ENCODE assay signal across 26 cellular contexts in the genomic region with DNA sequence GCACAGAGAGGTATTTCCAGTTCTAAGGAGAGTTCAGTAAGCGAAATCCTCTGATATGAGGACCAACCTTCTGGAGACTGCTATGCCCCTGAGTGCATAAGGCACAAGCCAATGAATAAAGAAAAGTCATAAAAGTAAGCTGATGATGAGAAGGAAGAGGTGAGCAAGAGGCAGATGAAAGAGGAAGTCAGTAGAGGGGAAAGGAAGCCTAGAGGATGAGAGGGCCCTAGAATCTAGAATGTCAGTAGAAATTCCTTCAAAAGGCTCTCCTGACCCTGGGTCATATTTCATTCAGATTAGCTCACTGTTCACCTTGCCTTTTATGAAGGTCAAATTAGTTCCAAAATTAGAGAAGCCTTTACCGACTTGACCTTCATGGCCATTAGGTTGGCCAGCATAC.
"Had no signal": no experiment of that assay in that cellular context is flagged by ENCODE, and none has a peak within 500 bp of the region (broad histone marks: within the 10 kb centered on the region; RNA-seq: fewer than 3 reads in every experiment).

No MANE protein-coding gene starts in this region.

- H2AFZ ChIP-seq: hepatocyte had no signal

- H3K4me1 ChIP-seq: foreskin keratinocyte, left ventricle myocardium inferior, lower lobe of right lung, pancreas, tibial artery, upper lobe of left lung, vagina had no signal

- DNase-seq: effector CD4-positive, alpha-beta T cell; endodermal cell; erythroblast; foreskin keratinocyte; head of caudate nucleus; kidney; left cardiac atrium; left ventricle myocardium inferior; lower lobe of right lung; occipital lobe; pancreas; right cardiac atrium; small intestine; stimulated activated CD4-positive, alpha-beta T cell treated with anti-CD3 and anti-CD28 coated beads, Interleukin-12 subunit alpha, Interleukin-12 subunit beta, amount 100 ng/mL, for 4 hours; stimulated activated CD8-positive, alpha-beta memory T cell treated with anti-CD3 and anti-CD28 coated beads, Interleukin-4, amount 100 ng/mL, for 48 hours; tibial artery; upper lobe of left lung had no signal

- H3K27ac Mint-ChIP-seq: endodermal cell; memory B cell; mesothelial cell of epicardium; nephron; progenitor cell of endocrine pancreas; stimulated activated memory B cell treated with anti-CD40 and anti-IgM and Interleukin-4, amounts not matched to agents 10 μg/mL and 1 μg/mL and 100 μg/mL, for 72 hours; stimulated activated naive CD8-positive, alpha-beta T cell treated with anti-CD3 and anti-CD28 coated beads, Interleukin-15, Interleukin-2, amounts not matched to agents 100 ng/mL and 50 ng/mL, for 24 hours had no signal

- H3K27me3 ChIP-seq: foreskin keratinocyte, hepatocyte, pancreas, tibial artery, upper lobe of left lung, vagina had no signal

- H3K36me3 Mint-ChIP-seq: mesothelial cell of epicardium had no signal

- H3K4me2 ChIP-seq: hepatocyte had no signal

- H3K9me3 ChIP-seq: left ventricle myocardium inferior, lower lobe of right lung, pancreas, tibial artery, upper lobe of left lung, vagina had no signal

- H3K36me3 ChIP-seq: left ventricle myocardium inferior, lower lobe of right lung, pancreas, tibial artery, upper lobe of left lung, vagina had no signal

- H3K4me3 ChIP-seq: hepatocyte, left ventricle myocardium inferior, lower lobe of right lung, pancreas, tibial artery, upper lobe of left lung, vagina had no signal

- H3K27me3 Mint-ChIP-seq: memory B cell; progenitor cell of endocrine pancreas; stimulated activated memory B cell treated with anti-CD40 and anti-IgM and Interleukin-4, amounts not matched to agents 10 μg/mL and 1 μg/mL and 100 μg/mL, for 72 hours had no signal

- H3K79me2 ChIP-seq: hepatocyte had no signal

- H3K27ac ChIP-seq: foreskin keratinocyte, hepatocyte, left ventricle myocardium inferior, lower lobe of right lung, pancreas, tibial artery, upper lobe of left lung, vagina had no signal

- H3K9me3 Mint-ChIP-seq: endodermal cell; mesothelial cell of epicardium; stimulated activated memory B cell treated with anti-CD40 and anti-IgM and Interleukin-4, amounts not matched to agents 10 μg/mL and 1 μg/mL and 100 μg/mL, for 72 hours; stimulated activated naive CD8-positive, alpha-beta T cell treated with anti-CD3 and anti-CD28 coated beads, Interleukin-15, Interleukin-2, amounts not matched to agents 100 ng/mL and 50 ng/mL, for 24 hours had no signal

- ATAC-seq: foreskin keratinocyte; left cardiac atrium; lower lobe of right lung; pancreas; right cardiac atrium; stimulated activated memory B cell treated with anti-CD40 and anti-IgM and Interleukin-4, amounts not matched to agents 10 μg/mL and 1 μg/mL and 100 μg/mL, for 72 hours had no signal

- FAIRE-seq: endothelial cell of umbilical vein, kidney, pancreas, small intestine had no signal

- H3K4me3 Mint-ChIP-seq: endodermal cell; memory B cell; mesothelial cell of epicardium; nephron; stimulated activated memory B cell treated with anti-CD40 and anti-IgM and Interleukin-4, amounts not matched to agents 10 μg/mL and 1 μg/mL and 100 μg/mL, for 72 hours; stimulated activated naive CD8-positive, alpha-beta T cell treated with anti-CD3 and anti-CD28 coated beads, Interleukin-15, Interleukin-2, amounts not matched to agents 100 ng/mL and 50 ng/mL, for 24 hours had no signal

- H3K4me1 Mint-ChIP-seq: mesothelial cell of epicardium, nephron had no signal
